16 cellular contexts compared by ENCODE assay signal in genomic region chr10:63331586-63331985, GRCh38.
DNase-seq lines count a peak whose midpoint lies in the region; ATAC-seq and TF ChIP-seq lines count a peak whose summit lies in the region.
"Had no signal": no experiment of that assay in that cellular context is flagged by ENCODE, and none has a peak within 500 bp of the region (broad histone marks: within the 10 kb centered on the region; RNA-seq: fewer than 3 reads in every experiment).

No MANE protein-coding gene starts in this region.

- no peak overlapping the region for H3K9ac ChIP-seq in fibroblast of lung (ENCODE audit: insufficient read depth, low read length)

- no peaks in the 10 kb centered on the region for H3K36me3 Mint-ChIP-seq in T-helper 17 cell (ENCODE audit: low read depth)

- peaks cover 8% of the 10 kb centered on the region for H3K4me1 Mint-ChIP-seq in T-helper 17 cell

- no peak overlapping the region for H3K4me2 ChIP-seq in fibroblast of lung (ENCODE audit: extremely low read depth, insufficient read depth, low read length)

- no peaks in the 10 kb centered on the region for H3K27me3 Mint-ChIP-seq in T-helper 17 cell

- H3K27me3 ChIP-seq in fibroblast of lung (ENCODE audit: control insufficient read depth, insufficient read depth, low read length), result no peaks in the 10 kb centered on the region
- H3K27me3 ChIP-seq: SJCRH30 had no signal

- DNase-seq in EL (peak; percentile 18), T-helper 17 cell (no peak), fibroblast of lung (ENCODE audit: low read depth in 2 of 2) (peak; percentile 13 to 58), renal cortical epithelial cell (ENCODE audit: low read depth) (peak; percentile 20), hippocampal formation (lab: John Stamatoyannopoulos, UW) (no peak)
- DNase-seq in NK-92 treated with Interleukin-12 subunit alpha and Interleukin-12 subunit beta, amount 100 ng/mL, for 24 hours (lab: John Stamatoyannopoulos, UW), result no peak
- DNase-seq: ACHN, Calu3, NCI-H1417 treated with DMSO at 0.1 percent for 48 hours, NCI-H1930, NCI-H2171, NCI-H748 treated with DMSO at 0.1 percent for 48 hours, PC-3, SJCRH30 had no signal

- H3K27ac Mint-ChIP-seq in T-helper 17 cell, result peak overlapping the region; percentile 53

- H3K4me3 ChIP-seq in fibroblast of lung (replicated peaks in 1 of 4; ENCODE audit: control extremely low read depth in 1 of 4, insufficient read depth in 1 of 4, low read depth in 3 of 4, low read length in 4 of 4), result no peak overlapping the region
- H3K4me3 ChIP-seq: HAP-1, SJCRH30 had no signal

- no peak overlapping the region for H3K4me3 Mint-ChIP-seq in T-helper 17 cell

- TF ChIP-seq CTCF in fibroblast of lung (conservative IDR thresholded peaks at IDR 0.05 in 1 of 2, IDR thresholded peaks at IDR 0.05 in 1 of 2; ENCODE audit: low read depth in 1 of 2, low read length in 2 of 2), result no peak

- H3K9me3 ChIP-seq in T-helper 17 cell (ENCODE audit: control insufficient read depth, low read length, poor library complexity, severe bottlenecking) (no peaks in the 10 kb centered on the region), fibroblast of lung (ENCODE audit: control insufficient read depth, insufficient read depth, low read depth, low read length) (no peaks in the 10 kb centered on the region)
- H3K9me3 ChIP-seq: HAP-1, SJCRH30 had no signal

- H3K36me3 ChIP-seq in fibroblast of lung (ENCODE audit: control insufficient read depth, insufficient read depth, low read length), result no peaks in the 10 kb centered on the region
- H3K36me3 ChIP-seq: HAP-1, SJCRH30 had no signal

- no peaks in the 10 kb centered on the region for H3K4me1 ChIP-seq in fibroblast of lung (ENCODE audit: control insufficient read depth, extremely low read depth, insufficient read depth, low read length)
- H3K4me1 ChIP-seq: SJCRH30 had no signal

- no peak overlapping the region for H2AFZ ChIP-seq in fibroblast of lung (ENCODE audit: low read length)

- H4K20me1 ChIP-seq in fibroblast of lung (ENCODE audit: control insufficient read depth, extremely low read depth, insufficient read depth, low read length), result no peaks in the 10 kb centered on the region

- H3K79me2 ChIP-seq in fibroblast of lung (ENCODE audit: control insufficient read depth, insufficient read depth, low read length), result no peaks in the 10 kb centered on the region

- no peak overlapping the region for H3K27ac ChIP-seq in fibroblast of lung (ENCODE audit: insufficient read depth, low read length)
- H3K27ac ChIP-seq: SJCRH30 had no signal

- ATAC-seq in T-helper 17 cell (no peak), HG03520 (IDR thresholded peaks at IDR 0.05; ENCODE audit: unreplicated experiment) (no peak)
- ATAC-seq: PC-3 had no signal

Comparison
In these comparisons a context has a peak if more than half of its experiments do, and no peak if none do; other contexts are left out.
1. DNase-seq: peak in EL (single experiment), fibroblast of lung (2 of 2) and renal cortical epithelial cell (single experiment); none in T-helper 17 cell (0 of 3), NK-92 treated with Interleukin-12 subunit alpha and Interleukin-12 subunit beta, amount 100 ng/mL, for 24 hours (single experiment) and hippocampal formation (0 of 2).